16 cellular contexts compared by ENCODE assay signal in the genomic region with DNA sequence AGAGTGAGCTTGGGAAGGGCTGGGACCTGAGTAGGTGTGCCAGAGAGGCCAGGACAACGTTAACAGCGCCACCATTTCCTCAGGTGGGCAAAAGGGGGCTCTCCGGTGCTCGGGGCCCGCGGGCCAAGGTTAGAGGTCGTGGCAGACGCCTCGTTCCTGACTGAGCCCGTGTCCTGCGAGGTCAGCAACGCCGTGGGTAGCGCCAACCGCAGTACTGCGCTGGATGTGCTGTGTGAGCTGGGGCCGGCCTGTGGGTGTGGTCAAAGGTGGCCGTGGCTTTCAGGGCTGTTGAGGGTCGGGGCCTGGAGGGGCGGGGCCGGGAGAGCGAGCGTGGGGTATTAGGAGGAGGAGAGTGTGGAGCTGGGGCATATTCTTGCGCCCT. TPM values are rescaled to one million over a fixed set of nuclear protein-coding genes. Genes with fewer than 3 reads are reported as not detected.
"Had no signal": no experiment of that assay in that cellular context is flagged by ENCODE, and none has a peak within 500 bp of the region (broad histone marks: within the 10 kb centered on the region; RNA-seq: fewer than 3 reads in every experiment).

No MANE protein-coding gene starts in this region.

- H3K9me3 Mint-ChIP-seq: activated naive CD4-positive, alpha-beta T cell treated with anti-CD3 and anti-CD28 coated beads, Interleukin-2, amount 10 ng/mL, durations not matched to agents 7 days and 5 days; stimulated activated naive CD8-positive, alpha-beta T cell treated with anti-CD3 and anti-CD28 coated beads, Interleukin-15, Interleukin-2, amounts not matched to agents 100 ng/mL and 50 ng/mL, for 24 hours had no signal

- H3K36me3 Mint-ChIP-seq: activated naive CD4-positive, alpha-beta T cell treated with anti-CD3 and anti-CD28 coated beads, Interleukin-2, amount 10 ng/mL, durations not matched to agents 7 days and 5 days had no signal

- ATAC-seq: pancreas had no signal

- H3K4me3 ChIP-seq: adrenal gland, pancreas had no signal

- H3K9me3 ChIP-seq: adrenal gland, pancreas had no signal

- DNase-seq: activated CD4-positive, alpha-beta T cell treated with anti-CD3 and anti-CD28 coated beads for 4 hours; activated CD8-positive, alpha-beta memory T cell treated with anti-CD3 and anti-CD28 coated beads for 24 hours; activated naive CD4-positive, alpha-beta T cell treated with anti-CD3 and anti-CD28 coated beads, Interleukin-2, amount 10 ng/mL, durations not matched to agents 7 days and 5 days; adrenal gland; effector CD4-positive, alpha-beta T cell; hippocampal formation; stimulated activated CD4-positive, alpha-beta T cell treated with anti-CD3 and anti-CD28 coated beads, Interleukin-4, amount 100 ng/mL, for 24 hours; T-helper 1 cell had no signal

- H3K4me3 Mint-ChIP-seq: activated naive CD4-positive, alpha-beta T cell treated with anti-CD3 and anti-CD28 coated beads, Interleukin-2, amount 10 ng/mL, durations not matched to agents 7 days and 5 days; stimulated activated naive CD8-positive, alpha-beta T cell treated with anti-CD3 and anti-CD28 coated beads, Interleukin-15, Interleukin-2, amounts not matched to agents 100 ng/mL and 50 ng/mL, for 24 hours had no signal

- H3K27me3 ChIP-seq: pancreas had no signal

- H3K36me3 ChIP-seq: adrenal gland had no signal

- H3K27ac ChIP-seq: adrenal gland, pancreas, VCaP had no signal

- H3K27ac Mint-ChIP-seq: activated naive CD4-positive, alpha-beta T cell treated with anti-CD3 and anti-CD28 coated beads, Interleukin-2, amount 10 ng/mL, durations not matched to agents 7 days and 5 days; stimulated activated naive CD8-positive, alpha-beta T cell treated with anti-CD3 and anti-CD28 coated beads, Interleukin-15, Interleukin-2, amounts not matched to agents 100 ng/mL and 50 ng/mL, for 24 hours had no signal

RNA-seq across cellular contexts. Expression of a gene that starts 3.7 kb away (rescaled TPM):
- total RNA-seq: cardiac septum, ureter had no signal

RNA-seq across cellular contexts. Expression of a gene that starts 8.1 kb away (rescaled TPM):
- total RNA-seq: cardiac septum, left lobe of liver, ureter had no signal
- polyA plus RNA-seq: adrenal gland had no signal

RNA-seq across cellular contexts. Expression of a gene that starts 41.9 kb away (rescaled TPM):
- total RNA-seq: temporal lobe had no signal
- polyA plus RNA-seq: neural cell had no signal
